13 cellular contexts compared by ENCODE assay signal in genomic region chr5:132823481-132824050, GRCh38. TPM values are rescaled to one million over a fixed set of nuclear protein-coding genes. Genes with fewer than 3 reads are reported as not detected.
DNase-seq lines count a peak whose midpoint lies in the region; ATAC-seq and TF ChIP-seq lines count a peak whose summit lies in the region.
"Had no signal": no experiment of that assay in that cellular context is flagged by ENCODE, and none has a peak within 500 bp of the region (broad histone marks: within the 10 kb centered on the region; RNA-seq: fewer than 3 reads in every experiment).

No MANE protein-coding gene starts in this region.

- H3K27ac Mint-ChIP-seq in nephron progenitor cell (no peak overlapping the region), progenitor cell of endocrine pancreas (no peak overlapping the region)
- no peak overlapping the region for H3K27ac Mint-ChIP-seq in activated CD4-positive, alpha-beta memory T cell treated with anti-CD3 and anti-CD28 coated beads, Interleukin-2, amount 10 ng/mL, durations not matched to agents 7 days and 5 days
- H3K27ac Mint-ChIP-seq: naive B cell had no signal

- TF ChIP-seq CTCF in epithelial cell of proximal tubule (conservative IDR thresholded peaks at IDR 0.05; ENCODE audit: low read depth, low read length) (no peak), nephron progenitor cell (IDR thresholded peaks at IDR 0.05) (no peak), progenitor cell of endocrine pancreas (IDR thresholded peaks at IDR 0.05; ENCODE audit: unreplicated experiment) (no peak)

- H3K27me3 Mint-ChIP-seq in nephron progenitor cell (ENCODE audit: low read depth, poor library complexity) (peaks cover 62% of the 10 kb centered on the region), progenitor cell of endocrine pancreas (peaks cover 40% of the 10 kb centered on the region)
- H3K27me3 Mint-ChIP-seq in activated CD4-positive, alpha-beta memory T cell treated with anti-CD3 and anti-CD28 coated beads, Interleukin-2, amount 10 ng/mL, durations not matched to agents 7 days and 5 days: peaks cover 59% of the 10 kb centered on the region

- H3K4me3 ChIP-seq in epithelial cell of proximal tubule (ENCODE audit: low read depth, low read length): peak overlapping the region; percentile 46
- H3K4me3 ChIP-seq: cardiac muscle cell had no signal

- DNase-seq in left ventricle myocardium superior (no peak), cardiac septum (ENCODE audit: low spot score) (no peak), epithelial cell of proximal tubule (ENCODE audit: low read depth) (no peak), nephron progenitor cell (no peak), NCI-H1105 treated with DMSO at 0.1 percent for 48 hours (lab: John Stamatoyannopoulos, UW) (no peak), progenitor cell of endocrine pancreas (ENCODE audit: low spot score, unreplicated experiment) (no peak), Right ventricle myocardium inferior (ENCODE audit: missing footprints) (no peak)
- DNase-seq in activated CD4-positive, alpha-beta memory T cell treated with anti-CD3 and anti-CD28 coated beads, Interleukin-2, amount 10 ng/mL, durations not matched to agents 7 days and 5 days: no peak
- DNase-seq: DMS153, naive B cell, OCI-M1 had no signal

- H3K9me3 Mint-ChIP-seq in nephron progenitor cell: no peaks in the 10 kb centered on the region
- H3K9me3 Mint-ChIP-seq in activated CD4-positive, alpha-beta memory T cell treated with anti-CD3 and anti-CD28 coated beads, Interleukin-2, amount 10 ng/mL, durations not matched to agents 7 days and 5 days: no peaks in the 10 kb centered on the region
- no peaks in the 10 kb centered on the region for H3K9me3 Mint-ChIP-seq in progenitor cell of endocrine pancreas (ENCODE audit: low read depth)
- H3K9me3 Mint-ChIP-seq: naive B cell had no signal

- ATAC-seq in left ventricle myocardium superior (peak; percentile 24), Right ventricle myocardium inferior (no peak)

- POLR2A ChIA-PET in activated CD4-positive, alpha-beta memory T cell treated with anti-CD3 and anti-CD28 coated beads, Interleukin-2, amount 10 ng/mL, durations not matched to agents 7 days and 5 days (lab: Charles Lee): interaction anchor here (1.2 to 1.4 kb wide), 2 partner anchors 10 to 327 kb away, joined by 4 read pairs; partner anchors contain the start of gene SOWAHA

- CTCF ChIA-PET in activated CD4-positive, alpha-beta memory T cell treated with anti-CD3 and anti-CD28 coated beads, Interleukin-2, amount 10 ng/mL, durations not matched to agents 7 days and 5 days (lab: Charles Lee): interaction anchor here (0.7 to 1.1 kb wide), 2 partner anchors 12 to 76 kb away, joined by 3 to 4 read pairs; partner anchors contain the start of gene CCNI2

- H3K4me1 Mint-ChIP-seq in nephron progenitor cell (peaks cover 21% of the 10 kb centered on the region), progenitor cell of endocrine pancreas (ENCODE audit: low read depth) (peaks cover 2% of the 10 kb centered on the region)
- H3K4me1 Mint-ChIP-seq in activated CD4-positive, alpha-beta memory T cell treated with anti-CD3 and anti-CD28 coated beads, Interleukin-2, amount 10 ng/mL, durations not matched to agents 7 days and 5 days: peaks cover 14% of the 10 kb centered on the region

- peaks cover 4% of the 10 kb centered on the region for H3K36me3 Mint-ChIP-seq in nephron progenitor cell (ENCODE audit: low read depth)
- no peaks in the 10 kb centered on the region for H3K36me3 Mint-ChIP-seq in activated CD4-positive, alpha-beta memory T cell treated with anti-CD3 and anti-CD28 coated beads, Interleukin-2, amount 10 ng/mL, durations not matched to agents 7 days and 5 days (ENCODE audit: low read depth)
- no peaks in the 10 kb centered on the region for H3K36me3 Mint-ChIP-seq in progenitor cell of endocrine pancreas (ENCODE audit: insufficient read depth)

- intact Hi-C loops in left ventricle myocardium superior (cut with micrococcal nuclease): no loop called here
- intact Hi-C loops in cardiac septum (cut with DNase I): loop anchor here (5.0 kb wide), 3 partner anchors 46 to 436 kb away; partner anchors contain the start of gene SEPTIN8
- intact Hi-C loops in Right ventricle myocardium inferior (cut with DNase I): loop anchor here (5.0 kb wide), 1 partner anchor 66 kb away; no protein-coding TSS in a partner anchor

- H3K4me3 Mint-ChIP-seq in nephron progenitor cell: peak overlapping the region; percentile 52
- no peak overlapping the region for H3K4me3 Mint-ChIP-seq in activated CD4-positive, alpha-beta memory T cell treated with anti-CD3 and anti-CD28 coated beads, Interleukin-2, amount 10 ng/mL, durations not matched to agents 7 days and 5 days
- H3K4me3 Mint-ChIP-seq in progenitor cell of endocrine pancreas (ENCODE audit: low read depth): no peak overlapping the region

RNA-seq across cellular contexts. Expression of gene SHROOM1, which starts 6.9 kb away (rescaled TPM):
- total RNA-seq in left ventricle myocardium superior (5.7 TPM), cardiac septum (4.7 TPM), epithelial cell of proximal tubule (6.3 and 8.0 TPM in 2 replicates), progenitor cell of endocrine pancreas (10.0 and 12.6 TPM in 2 replicates), Right ventricle myocardium inferior (5.0 TPM)
- total RNA-seq in activated CD4-positive, alpha-beta memory T cell treated with anti-CD3 and anti-CD28 coated beads, Interleukin-2, amount 10 ng/mL, durations not matched to agents 7 days and 5 days: 1 to 10 TPM; 2.5 to 2.7 TPM

RNA-seq across cellular contexts. Expression of gene SOWAHA, which starts 10.5 kb away (rescaled TPM):
- 0.17 TPM for total RNA-seq in left ventricle myocardium superior
- total RNA-seq in cardiac septum: 0.08 TPM
- 0.06 and 0.22 TPM in 2 replicates for total RNA-seq in epithelial cell of proximal tubule
- total RNA-seq in activated CD4-positive, alpha-beta memory T cell treated with anti-CD3 and anti-CD28 coated beads, Interleukin-2, amount 10 ng/mL, durations not matched to agents 7 days and 5 days: not detected
- 0.98 and 1.3 TPM in 2 replicates for total RNA-seq in progenitor cell of endocrine pancreas
- total RNA-seq in Right ventricle myocardium inferior: 0.27 TPM
- total RNA-seq: cardiac muscle cell, vagina had no signal

RNA-seq across cellular contexts. Expression of gene GDF9, which starts 42.7 kb away (rescaled TPM):
- 0.30 TPM for total RNA-seq in left ventricle myocardium superior
- 0.43 TPM for total RNA-seq in cardiac septum
- 0.14 and 0.52 TPM in 2 replicates for total RNA-seq in epithelial cell of proximal tubule
- total RNA-seq in activated CD4-positive, alpha-beta memory T cell treated with anti-CD3 and anti-CD28 coated beads, Interleukin-2, amount 10 ng/mL, durations not matched to agents 7 days and 5 days: 1 to 10 TPM in 1 of 2 experiments, under 1 TPM in 1; 0.68 to 1.2 TPM
- 0.51 and 0.55 TPM in 2 replicates for total RNA-seq in progenitor cell of endocrine pancreas
- 0.24 TPM for total RNA-seq in Right ventricle myocardium inferior
- total RNA-seq: vagina had no signal

RNA-seq across cellular contexts. Expression of gene UQCRQ, which starts 42.9 kb away (rescaled TPM):
- total RNA-seq in left ventricle myocardium superior (1,703 TPM), cardiac septum (1,426 TPM), epithelial cell of proximal tubule (288 and 304 TPM in 2 replicates), progenitor cell of endocrine pancreas (230 and 275 TPM in 2 replicates), Right ventricle myocardium inferior (1,774 TPM)
- 100 to 1,000 TPM; 281 to 293 TPM for total RNA-seq in activated CD4-positive, alpha-beta memory T cell treated with anti-CD3 and anti-CD28 coated beads, Interleukin-2, amount 10 ng/mL, durations not matched to agents 7 days and 5 days

RNA-seq across cellular contexts. Expression of gene SEPTIN8, which starts 46.5 kb away (rescaled TPM):
- 30.4 TPM for total RNA-seq in left ventricle myocardium superior
- 45.2 TPM for total RNA-seq in cardiac septum
- total RNA-seq in epithelial cell of proximal tubule: 38.1 and 51.5 TPM in 2 replicates
- 10 to 100 TPM; 29.7 to 31.8 TPM for total RNA-seq in activated CD4-positive, alpha-beta memory T cell treated with anti-CD3 and anti-CD28 coated beads, Interleukin-2, amount 10 ng/mL, durations not matched to agents 7 days and 5 days
- total RNA-seq in progenitor cell of endocrine pancreas: 60.4 and 67.2 TPM in 2 replicates
- 28.5 TPM for total RNA-seq in Right ventricle myocardium inferior
